10 cellular contexts compared by ENCODE assay signal in genomic region chr9:95197692-95198271, GRCh38.
A peak's percentile ranks its signal among the peaks of the same experiment; 100 is the strongest.
DNase-seq lines count a peak whose midpoint lies in the region; ATAC-seq and TF ChIP-seq lines count a peak whose summit lies in the region.
"Had no signal": no experiment of that assay in that cellular context is flagged by ENCODE, and none has a peak within 500 bp of the region (broad histone marks: within the 10 kb centered on the region; RNA-seq: fewer than 3 reads in every experiment).

No MANE protein-coding gene starts in this region.

- RAD21 ChIA-PET in HCT116 (lab: Charles Lee; ENCODE audit: low non-redundant PET in 1 of 2, low total read pairs in 2 of 2, uncharacterized antibody in 2 of 2, unreplicated experiment in 2 of 2), result no interaction called here

- no peaks in the 10 kb centered on the region for H3K27me3 Mint-ChIP-seq in type B pancreatic cell

- peaks cover 3% of the 10 kb centered on the region; the same call in 1 of the 2 replicates for H3K9me2 ChIP-seq in HCT116 (ENCODE audit: insufficient read depth)

- no peaks in the 10 kb centered on the region for H3K27me3 ChIP-seq in HCT116 (ENCODE audit: insufficient read depth, low read length)
- no peaks in the 10 kb centered on the region for H3K27me3 ChIP-seq in RWPE2 (ENCODE audit: insufficient read depth, poor library complexity, severe bottlenecking)
- H3K27me3 ChIP-seq in stomach, result no peaks in the 10 kb centered on the region

- TF ChIP-seq POLR2A in HCT116 (IDR thresholded peaks at IDR 0.05; ENCODE audit: borderline replicate concordance, extremely low read depth, insufficient read depth, insufficient read length), result no peak
- TF ChIP-seq POLR2A in stomach (IDR thresholded peaks at IDR 0.05), result no peak

- no peak overlapping the region for H3K27ac Mint-ChIP-seq in type B pancreatic cell
- H3K27ac Mint-ChIP-seq: H9 had no signal

- no TSS peak for BruUV-seq in HCT116 (replicated peaks; lab: Mats Ljungman, UMichigan)

- TF ChIP-seq RAD21 in HCT116 (IDR thresholded peaks at IDR 0.05; ENCODE audit: low read depth), result no peak

- H3K4me1 ChIP-seq in HCT116 (ENCODE audit: control insufficient read depth in 1 of 2, insufficient read depth in 2 of 2, low read length in 2 of 2) (peaks cover 8 to 15% of the 10 kb centered on the region in 2 experiments), RWPE2 (ENCODE audit: insufficient read depth, poor library complexity, severe bottlenecking) (peaks cover 10% of the 10 kb centered on the region), stomach (peaks cover 0 to 18% (median 14%) of the 10 kb centered on the region in 4 donors)

- H3K4me3 Mint-ChIP-seq in type B pancreatic cell, result no peak overlapping the region
- H3K4me3 Mint-ChIP-seq: H9 had no signal

- TF ChIP-seq EP300 in stomach (IDR thresholded peaks at IDR 0.05), result no peak

- no peaks in the 10 kb centered on the region for H3K36me3 ChIP-seq in HCT116 (ENCODE audit: control insufficient read depth in 1 of 2, insufficient read depth in 2 of 2, low read length in 2 of 2)
- H3K36me3 ChIP-seq in RWPE2 (ENCODE audit: low read depth), result no peaks in the 10 kb centered on the region
- H3K36me3 ChIP-seq in stomach, result no peaks in the 10 kb centered on the region

- TF ChIP-seq CTCF in HCT116 (IDR thresholded peaks at IDR 0.05 in 2 of 3, conservative IDR thresholded peaks at IDR 0.05 in 1 of 3; ENCODE audit: borderline replicate concordance in 1 of 3, insufficient read depth in 1 of 3, low read depth in 2 of 3, low read length in 2 of 3), result no peak
- no peak for TF ChIP-seq CTCF in RWPE2 (IDR thresholded peaks at IDR 0.05; ENCODE audit: poor library complexity, severe bottlenecking)
- no peak for TF ChIP-seq CTCF in stomach (IDR thresholded peaks at IDR 0.05)
- no peak for TF ChIP-seq CTCF in type B pancreatic cell (conservative IDR thresholded peaks at IDR 0.05)

- no peaks in the 10 kb centered on the region for H3K4me1 Mint-ChIP-seq in type B pancreatic cell (ENCODE audit: unreplicated experiment)

- no peak overlapping the region for H2AFZ ChIP-seq in HCT116 (ENCODE audit: low read depth, low read length, poor library complexity, severe bottlenecking)

- CTCF ChIA-PET in HCT116 (lab: Charles Lee), result no interaction called here

- H3K36me3 Mint-ChIP-seq in type B pancreatic cell, result peaks cover 13% of the 10 kb centered on the region

- DNase-seq in HCT116 (ENCODE audit: low read depth, low spot score) (no peak), RWPE2 (ENCODE audit: low spot score) (no peak), fibroblast of peridontal ligament (ENCODE audit: extremely low read depth) (peak; percentile 81), stomach (peak; percentile 53), type B pancreatic cell (ENCODE audit: extremely low spot score, unreplicated experiment) (no peak), germinal center (ENCODE audit: low spot score) (no peak)
- DNase-seq: activated effector memory CD4-positive, alpha-beta T cell treated with anti-CD3 and anti-CD28 coated beads, Interleukin-2, amount 50 U/mL, for 16 hours; H9; NCI-H1436 treated with DMSO at 0.1 percent for 48 hours had no signal

- H3K9ac ChIP-seq in HCT116 (ENCODE audit: low read length), result no peak overlapping the region

- intact Hi-C loops in HCT116 (cut with micrococcal nuclease) (no loop called here), stomach (cut with DNase I; ENCODE audit: low total_unique reads) (no loop called here)

- 60 to 87% (median 62%) methylated on average over 3 of the region's 3 CpGs for WGBS in stomach, 5 donors

- peak overlapping the region; percentile 26; the same call in 1 of the 2 replicates for H3K4me2 ChIP-seq in HCT116 (ENCODE audit: low read length)

- H3K79me2 ChIP-seq in HCT116 (ENCODE audit: insufficient read depth, low read length), result no peaks in the 10 kb centered on the region

- no peaks in the 10 kb centered on the region for H4K20me1 ChIP-seq in HCT116 (ENCODE audit: insufficient read depth)

- ATAC-seq in HCT116 (peak; percentile 47; the same call in 1 of the 2 replicates), RWPE2 (ENCODE audit: low read depth) (peak; percentile 76), GM18519 (IDR thresholded peaks at IDR 0.05; ENCODE audit: low FRiP score, unreplicated experiment) (no peak)

- H3K4me3 ChIP-seq in HCT116 (replicated peaks in 1 of 2; ENCODE audit: low read depth in 1 of 2, low read length in 2 of 2), result no peak overlapping the region
- H3K4me3 ChIP-seq in RWPE2 (ENCODE audit: severe bottlenecking), result no peak overlapping the region
- H3K4me3 ChIP-seq in stomach, result no peak overlapping the region

- H3K27ac ChIP-seq in HCT116 (ENCODE audit: low read depth, low read length), result no peak overlapping the region; the same call in 1 of the 2 replicates
- no peak overlapping the region for H3K27ac ChIP-seq in RWPE2 (ENCODE audit: poor library complexity, severe bottlenecking)
- H3K27ac ChIP-seq in stomach, result peak overlapping the region in 2 of 5 donors; percentile 5 to 31

- POLR2A ChIA-PET in HCT116 (lab: Charles Lee), result no interaction called here

- H3K9me3 ChIP-seq in HCT116 (ENCODE audit: control insufficient read depth in 1 of 2, insufficient read depth in 1 of 2, low read depth in 1 of 2, low read length in 2 of 2) (no peaks in the 10 kb centered on the region), RWPE2 (ENCODE audit: severe bottlenecking) (no peaks in the 10 kb centered on the region), stomach (no peaks in the 10 kb centered on the region)

- no peaks in the 10 kb centered on the region for H3K9me3 Mint-ChIP-seq in type B pancreatic cell
- H3K9me3 Mint-ChIP-seq: H9 had no signal

TF ChIP-seq in HCT116, 20 proteins besides CTCF, POLR2A, EP300 and RAD21:
- TF ChIP-seq ELF1 (IDR thresholded peaks at IDR 0.05; ENCODE audit: borderline replicate concordance, low read depth), result no peak
- TF ChIP-seq JUND (IDR thresholded peaks at IDR 0.05), result no peak
- TF ChIP-seq SP1 (IDR thresholded peaks at IDR 0.05; ENCODE audit: low read depth), result no peak
- no peak for TF ChIP-seq CEBPB (IDR thresholded peaks at IDR 0.05; ENCODE audit: low read depth)
- TF ChIP-seq, protein P1, sequence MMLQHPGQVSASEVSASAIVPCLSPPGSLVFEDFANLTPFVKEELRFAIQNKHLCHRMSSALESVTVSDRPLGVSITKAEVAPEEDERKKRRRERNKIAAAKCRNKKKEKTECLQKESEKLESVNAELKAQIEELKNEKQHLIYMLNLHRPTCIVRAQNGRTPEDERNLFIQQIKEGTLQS (IDR thresholded peaks at IDR 0.05), result no peak
- TF ChIP-seq CBX3 (IDR thresholded peaks at IDR 0.05; ENCODE audit: low read depth), result no peak
TF ChIP-seq in HCT116: peak in this region for 0.

Comparison
In these comparisons a context has a peak if more than half of its experiments do, and no peak if none do; other contexts are left out.
1. DNase-seq: peak in fibroblast of peridontal ligament (single experiment) and stomach (single experiment); none in HCT116 (single experiment), RWPE2 (single experiment), type B pancreatic cell (single experiment) and germinal center (single experiment).